8 cellular contexts compared by ENCODE assay signal in genomic region chrX:154547245-154548027, GRCh38. TPM values are rescaled to one million over a fixed set of nuclear protein-coding genes. Genes with fewer than 3 reads are reported as not detected.
DNase-seq lines count a peak whose midpoint lies in the region; ATAC-seq and TF ChIP-seq lines count a peak whose summit lies in the region.

A gene with protein sequence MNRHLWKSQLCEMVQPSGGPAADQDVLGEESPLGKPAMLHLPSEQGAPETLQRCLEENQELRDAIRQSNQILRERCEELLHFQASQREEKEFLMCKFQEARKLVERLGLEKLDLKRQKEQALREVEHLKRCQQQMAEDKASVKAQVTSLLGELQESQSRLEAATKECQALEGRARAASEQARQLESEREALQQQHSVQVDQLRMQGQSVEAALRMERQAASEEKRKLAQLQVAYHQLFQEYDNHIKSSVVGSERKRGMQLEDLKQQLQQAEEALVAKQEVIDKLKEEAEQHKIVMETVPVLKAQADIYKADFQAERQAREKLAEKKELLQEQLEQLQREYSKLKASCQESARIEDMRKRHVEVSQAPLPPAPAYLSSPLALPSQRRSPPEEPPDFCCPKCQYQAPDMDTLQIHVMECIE (plus strand): TSS chrX:154547620. CDS start chrX:154552003, 4,383 bp downstream.

- peak; percentile 43 for TF ChIP-seq POLR2A in ovary (IDR thresholded peaks at IDR 0.05)
- TF ChIP-seq POLR2A in thyroid gland (IDR thresholded peaks at IDR 0.05) = no peak

- WGBS in ovary, 3 donors = 35 to 52% (median 44%) methylated on average over 51 to 69 of the region's 69 CpGs
- 0% methylated on average over 5 of the region's 69 CpGs; no CpG with 5 or more reads in 1 of the 2 donors for WGBS in thyroid gland, 2 donors

- DNase-seq in GM10266 (ENCODE audit: extremely low spot score) (peak; percentile 94), NCI-H1105 (lab: John Stamatoyannopoulos, UW) (peak; percentile 90), SKM-1 treated with dmso at 0.1 percent for 144 hours (lab: John Stamatoyannopoulos, UW; ENCODE audit: unreplicated experiment) (peak; percentile 69), glutamatergic neuron (peak; percentile 91), ovary (peak; percentile 89 to 92 (median 91)), thyroid gland (peak; percentile 87 to 89)

- H3K9me3 Mint-ChIP-seq in activated naive CD8-positive, alpha-beta T cell (ENCODE audit: low read depth) = no peaks in the 10 kb centered on the region
- peaks cover 6% of the 10 kb centered on the region for H3K9me3 Mint-ChIP-seq in glutamatergic neuron (ENCODE audit: unreplicated experiment)

- ATAC-seq in HG02623 (IDR thresholded peaks at IDR 0.05; ENCODE audit: unreplicated experiment) = peak; percentile 78

- peaks cover 53% of the 10 kb centered on the region for H3K4me1 Mint-ChIP-seq in activated naive CD8-positive, alpha-beta T cell (ENCODE audit: low read depth)
- peaks cover 4% of the 10 kb centered on the region for H3K4me1 Mint-ChIP-seq in glutamatergic neuron (ENCODE audit: low read depth, unreplicated experiment)

- H3K27me3 ChIP-seq in ovary (no peaks in the 10 kb centered on the region), thyroid gland (no peaks in the 10 kb centered on the region)

- intact Hi-C loops in ovary (cut with DNase I) (no loop called here), thyroid gland (cut with DNase I) (no loop called here)

- H3K9me3 ChIP-seq in ovary = no peaks in the 10 kb centered on the region
- no peaks in the 10 kb centered on the region for H3K9me3 ChIP-seq in thyroid gland

- TF ChIP-seq CTCF in GM10266 (IDR thresholded peaks at IDR 0.05; ENCODE audit: control insufficient read depth, insufficient read depth, low read depth, missing control alignments) (no peak), glutamatergic neuron (IDR thresholded peaks at IDR 0.05; ENCODE audit: partially characterized antibody, unreplicated experiment) (no peak), ovary (IDR thresholded peaks at IDR 0.05) (no peak), thyroid gland (IDR thresholded peaks at IDR 0.05) (no peak)

- peak within 1 kb of the TSS; percentile 65 for H3K4me3 ChIP-seq in ovary
- H3K4me3 ChIP-seq in thyroid gland (replicated peaks in 1 of 3) = peak within 1 kb of the TSS; percentile 22 to 55 (median 49)

- no peaks in the 10 kb centered on the region for H3K36me3 Mint-ChIP-seq in activated naive CD8-positive, alpha-beta T cell
- no peaks in the 10 kb centered on the region for H3K36me3 Mint-ChIP-seq in glutamatergic neuron (ENCODE audit: unreplicated experiment)

- H3K27me3 Mint-ChIP-seq in activated naive CD8-positive, alpha-beta T cell = no peaks in the 10 kb centered on the region
- no peaks in the 10 kb centered on the region for H3K27me3 Mint-ChIP-seq in glutamatergic neuron (ENCODE audit: unreplicated experiment)

- H3K27ac ChIP-seq in ovary = peak within 1 kb of the TSS in 1 of 2 donors; percentile 67
- H3K27ac ChIP-seq in thyroid gland = peak within 1 kb of the TSS; percentile 61 to 84 (median 83)

- H3K4me3 Mint-ChIP-seq in activated naive CD8-positive, alpha-beta T cell = peak within 1 kb of the TSS; percentile 98
- peak within 1 kb of the TSS; percentile 97 for H3K4me3 Mint-ChIP-seq in glutamatergic neuron (ENCODE audit: unreplicated experiment)

- H3K4me1 ChIP-seq in ovary (ENCODE audit: insufficient read depth) (peaks cover 5% of the 10 kb centered on the region), thyroid gland (peaks cover 14 to 28% of the 10 kb centered on the region in 2 donors)

- H3K36me3 ChIP-seq in ovary (no peaks in the 10 kb centered on the region), thyroid gland (no peaks in the 10 kb centered on the region)

- no peak for TF ChIP-seq EP300 in ovary (IDR thresholded peaks at IDR 0.05)

- H3K27ac Mint-ChIP-seq in activated naive CD8-positive, alpha-beta T cell = peak within 1 kb of the TSS; percentile 94
- H3K27ac Mint-ChIP-seq in glutamatergic neuron (ENCODE audit: unreplicated experiment) = peak within 1 kb of the TSS; percentile 89

RNA-seq across cellular contexts. Expression of the gene that starts here (rescaled TPM):
- total RNA-seq in glutamatergic neuron (ENCODE audit: unreplicated experiment) = 27.6 TPM
- 10 to 100 TPM in 6 of 7 donors, 1 to 10 TPM in 1; 8.0 to 28.6 (median 22.9) TPM for total RNA-seq in ovary
- polyA plus RNA-seq in ovary = 10 to 100 TPM in 1 of 2 donors, 1 to 10 TPM in 1; 1.5 to 16.1 TPM
- 10 to 100 TPM; 14.4 to 24.3 (median 16.8) TPM for total RNA-seq in thyroid gland
